ENCODE assay signal across 1 cellular context in the genomic region with DNA sequence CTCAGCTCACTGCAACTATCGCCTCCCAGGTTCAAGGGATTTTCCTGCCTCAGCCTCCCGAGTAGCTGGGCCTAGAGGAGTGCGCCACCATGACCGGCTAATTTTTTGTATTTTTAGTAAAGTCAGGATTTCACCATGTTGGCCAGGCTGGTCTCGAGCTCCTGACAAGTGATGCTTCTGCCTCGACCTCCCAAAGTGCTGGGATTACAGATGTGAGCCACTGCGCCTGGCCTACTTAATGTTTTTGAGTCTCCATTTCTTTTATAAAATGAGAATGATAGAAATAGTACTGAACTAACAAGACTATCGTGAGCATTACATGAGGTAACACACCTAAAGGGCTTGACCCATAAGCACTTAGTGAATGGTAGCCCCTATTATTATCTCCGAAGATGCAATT.
TF ChIP-seq lines count a peak whose summit lies in the region.

No MANE protein-coding gene starts in this region.

TF ChIP-seq in GM23338, 12 proteins besides CTCF, POLR2A, EP300 and RAD21 (continued from another document):
- TF ChIP-seq, protein P1, sequence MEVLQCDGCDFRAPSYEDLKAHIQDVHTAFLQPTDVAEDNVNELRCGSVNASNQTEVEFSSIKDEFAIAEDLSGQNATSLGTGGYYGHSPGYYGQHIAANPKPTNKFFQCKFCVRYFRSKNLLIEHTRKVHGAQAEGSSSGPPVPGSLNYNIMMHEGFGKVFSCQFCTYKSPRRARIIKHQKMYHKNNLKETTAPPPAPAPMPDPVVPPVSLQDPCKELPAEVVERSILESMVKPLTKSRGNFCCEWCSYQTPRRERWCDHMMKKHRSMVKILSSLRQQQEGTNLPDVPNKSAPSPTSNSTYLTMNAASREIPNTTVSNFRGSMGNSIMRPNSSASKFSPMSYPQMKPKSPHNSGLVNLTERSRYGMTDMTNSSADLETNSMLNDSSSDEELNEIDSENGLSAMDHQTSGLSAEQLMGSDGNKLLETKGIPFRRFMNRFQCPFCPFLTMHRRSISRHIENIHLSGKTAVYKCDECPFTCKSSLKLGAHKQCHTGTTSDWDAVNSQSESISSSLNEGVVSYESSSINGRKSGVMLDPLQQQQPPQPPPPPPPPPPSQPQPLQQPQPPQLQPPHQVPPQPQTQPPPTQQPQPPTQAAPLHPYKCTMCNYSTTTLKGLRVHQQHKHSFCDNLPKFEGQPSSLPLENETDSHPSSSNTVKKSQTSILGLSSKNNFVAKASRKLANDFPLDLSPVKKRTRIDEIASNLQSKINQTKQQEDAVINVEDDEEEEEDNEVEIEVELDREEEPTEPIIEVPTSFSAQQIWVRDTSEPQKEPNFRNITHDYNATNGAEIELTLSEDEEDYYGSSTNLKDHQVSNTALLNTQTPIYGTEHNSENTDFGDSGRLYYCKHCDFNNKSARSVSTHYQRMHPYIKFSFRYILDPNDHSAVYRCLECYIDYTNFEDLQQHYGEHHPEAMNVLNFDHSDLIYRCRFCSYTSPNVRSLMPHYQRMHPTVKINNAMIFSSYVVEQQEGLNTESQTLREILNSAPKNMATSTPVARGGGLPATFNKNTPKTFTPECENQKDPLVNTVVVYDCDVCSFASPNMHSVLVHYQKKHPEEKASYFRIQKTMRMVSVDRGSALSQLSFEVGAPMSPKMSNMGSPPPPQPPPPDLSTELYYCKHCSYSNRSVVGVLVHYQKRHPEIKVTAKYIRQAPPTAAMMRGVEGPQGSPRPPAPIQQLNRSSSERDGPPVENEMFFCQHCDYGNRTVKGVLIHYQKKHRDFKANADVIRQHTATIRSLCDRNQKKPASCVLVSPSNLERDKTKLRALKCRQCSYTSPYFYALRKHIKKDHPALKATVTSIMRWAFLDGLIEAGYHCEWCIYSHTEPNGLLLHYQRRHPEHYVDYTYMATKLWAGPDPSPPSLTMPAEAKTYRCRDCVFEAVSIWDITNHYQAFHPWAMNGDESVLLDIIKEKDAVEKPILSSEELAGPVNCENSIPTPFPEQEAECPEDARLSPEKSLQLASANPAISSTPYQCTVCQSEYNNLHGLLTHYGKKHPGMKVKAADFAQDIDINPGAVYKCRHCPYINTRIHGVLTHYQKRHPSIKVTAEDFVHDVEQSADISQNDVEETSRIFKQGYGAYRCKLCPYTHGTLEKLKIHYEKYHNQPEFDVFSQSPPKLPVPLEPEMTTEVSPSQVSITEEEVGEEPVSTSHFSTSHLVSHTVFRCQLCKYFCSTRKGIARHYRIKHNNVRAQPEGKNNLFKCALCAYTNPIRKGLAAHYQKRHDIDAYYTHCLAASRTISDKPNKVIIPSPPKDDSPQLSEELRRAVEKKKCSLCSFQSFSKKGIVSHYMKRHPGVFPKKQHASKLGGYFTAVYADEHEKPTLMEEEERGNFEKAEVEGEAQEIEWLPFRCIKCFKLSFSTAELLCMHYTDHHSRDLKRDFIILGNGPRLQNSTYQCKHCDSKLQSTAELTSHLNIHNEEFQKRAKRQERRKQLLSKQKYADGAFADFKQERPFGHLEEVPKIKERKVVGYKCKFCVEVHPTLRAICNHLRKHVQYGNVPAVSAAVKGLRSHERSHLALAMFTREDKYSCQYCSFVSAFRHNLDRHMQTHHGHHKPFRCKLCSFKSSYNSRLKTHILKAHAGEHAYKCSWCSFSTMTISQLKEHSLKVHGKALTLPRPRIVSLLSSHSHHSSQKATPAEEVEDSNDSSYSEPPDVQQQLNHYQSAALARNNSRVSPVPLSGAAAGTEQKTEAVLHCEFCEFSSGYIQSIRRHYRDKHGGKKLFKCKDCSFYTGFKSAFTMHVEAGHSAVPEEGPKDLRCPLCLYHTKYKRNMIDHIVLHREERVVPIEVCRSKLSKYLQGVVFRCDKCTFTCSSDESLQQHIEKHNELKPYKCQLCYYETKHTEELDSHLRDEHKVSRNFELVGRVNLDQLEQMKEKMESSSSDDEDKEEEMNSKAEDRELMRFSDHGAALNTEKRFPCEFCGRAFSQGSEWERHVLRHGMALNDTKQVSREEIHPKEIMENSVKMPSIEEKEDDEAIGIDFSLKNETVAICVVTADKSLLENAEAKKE (CRISPR knock-in tag; IDR thresholded peaks at IDR 0.05): no peak
- no peak for TF ChIP-seq NANOG (IDR thresholded peaks at IDR 0.05; ENCODE audit: borderline replicate concordance)
- TF ChIP-seq EZH2phosphoT487 (IDR thresholded peaks at IDR 0.05; ENCODE audit: unreplicated experiment): no peak
- no peak for TF ChIP-seq ZNF331 (CRISPR knock-in tag; IDR thresholded peaks at IDR 0.05; ENCODE audit: low read depth)
- no peak for TF ChIP-seq ETS1 (IDR thresholded peaks at IDR 0.05)
- TF ChIP-seq EZH2 (IDR thresholded peaks at IDR 0.05; ENCODE audit: low read depth, unreplicated experiment): no peak
- no peak for TF ChIP-seq CREB1 (CRISPR knock-in tag; IDR thresholded peaks at IDR 0.05; ENCODE audit: low read depth)
